14 cellular contexts compared by ENCODE assay signal in the genomic region with DNA sequence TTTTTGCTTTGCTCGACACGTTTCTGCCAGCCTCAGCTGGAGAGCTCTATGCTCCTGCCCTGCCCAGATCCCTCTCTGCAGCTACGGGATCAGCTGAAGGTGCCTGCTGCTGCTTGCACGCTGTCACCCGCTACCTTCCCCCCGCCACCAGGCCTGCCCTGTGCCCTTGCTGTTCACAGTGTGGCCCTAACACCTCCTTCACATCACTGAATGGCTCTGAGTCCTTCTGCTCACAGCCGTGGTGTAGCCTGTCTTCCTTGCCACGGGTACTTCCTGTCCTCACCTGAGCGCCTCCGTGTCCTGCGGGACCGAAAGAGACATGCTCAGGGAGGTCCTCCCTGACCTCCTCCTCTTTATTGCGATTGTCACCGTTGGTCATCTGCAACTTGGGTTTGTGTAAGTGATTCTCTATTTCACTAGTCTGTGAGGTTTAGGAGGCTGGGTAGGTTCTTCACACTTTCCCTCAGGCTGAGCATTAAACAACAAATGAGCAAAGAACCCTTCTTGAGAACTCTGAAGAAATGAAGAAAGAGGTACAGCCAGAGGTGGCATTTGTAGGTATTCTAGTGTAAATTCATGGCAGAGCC.
DNase-seq lines count a peak whose midpoint lies in the region; ATAC-seq and TF ChIP-seq lines count a peak whose summit lies in the region.
"Had no signal": no experiment of that assay in that cellular context is flagged by ENCODE, and none has a peak within 500 bp of the region (broad histone marks: within the 10 kb centered on the region; RNA-seq: fewer than 3 reads in every experiment).

No MANE protein-coding gene starts in this region.

- H3K27ac Mint-ChIP-seq in CD4-positive, alpha-beta T cell, result peak overlapping the region; percentile 88
- peak overlapping the region; percentile 70 for H3K27ac Mint-ChIP-seq in activated CD4-positive, alpha-beta memory T cell treated with anti-CD3 and anti-CD28 coated beads, Interleukin-2, amount 10 ng/mL, durations not matched to agents 7 days and 5 days

- peaks cover 98% of the 10 kb centered on the region for H3K4me1 Mint-ChIP-seq in CD4-positive, alpha-beta T cell (ENCODE audit: low read depth)
- peaks cover 73% of the 10 kb centered on the region for H3K4me1 Mint-ChIP-seq in activated CD4-positive, alpha-beta memory T cell treated with anti-CD3 and anti-CD28 coated beads, Interleukin-2, amount 10 ng/mL, durations not matched to agents 7 days and 5 days

- H3K4me1 ChIP-seq in mucosa of descending colon (ENCODE audit: low read depth), result peaks cover 7% of the 10 kb centered on the region

- no peaks in the 10 kb centered on the region for H3K27me3 ChIP-seq in CD4-positive, alpha-beta T cell (ENCODE audit: control insufficient read depth, insufficient read depth, low read length)
- H3K27me3 ChIP-seq: gastrocnemius medialis, pancreas had no signal

- ATAC-seq in CD4-positive, alpha-beta T cell (ENCODE audit: poor library complexity), result peak; percentile 64
- peak; percentile 18 for ATAC-seq in mucosa of descending colon
- ATAC-seq in HG02678 (IDR thresholded peaks at IDR 0.05; ENCODE audit: unreplicated experiment), result no peak
- ATAC-seq in GM21528 (IDR thresholded peaks at IDR 0.05; ENCODE audit: low FRiP score, unreplicated experiment), result no peak
- no peak for ATAC-seq in omental fat pad (ENCODE audit: low FRiP score)
- ATAC-seq: gastrocnemius medialis, K562, pancreas had no signal

- peak in 1 of 10 experiments; percentile 15 for DNase-seq in CD4-positive, alpha-beta T cell
- DNase-seq in GM12865 (ENCODE audit: low read depth) (peak; percentile 70), mucosa of descending colon (no peak), omental fat pad (ENCODE audit: low spot score) (no peak)
- peak; percentile 30 for DNase-seq in activated CD4-positive, alpha-beta memory T cell treated with anti-CD3 and anti-CD28 coated beads, Interleukin-2, amount 10 ng/mL, durations not matched to agents 7 days and 5 days
- DNase-seq: effector CD8-positive, alpha-beta T cell; gastrocnemius medialis; NCI-H2029; pancreas had no signal

- H3K27me3 Mint-ChIP-seq in CD4-positive, alpha-beta T cell, result no peaks in the 10 kb centered on the region
- no peaks in the 10 kb centered on the region for H3K27me3 Mint-ChIP-seq in activated CD4-positive, alpha-beta memory T cell treated with anti-CD3 and anti-CD28 coated beads, Interleukin-2, amount 10 ng/mL, durations not matched to agents 7 days and 5 days

- H3K4me3 ChIP-seq in GM12865 (ENCODE audit: low read depth, low read length), result no peak overlapping the region
- no peak overlapping the region for H3K4me3 ChIP-seq in mucosa of descending colon
- H3K4me3 ChIP-seq: gastrocnemius medialis, HAP-1, K562, pancreas, SK-N-MC had no signal

- intact Hi-C loops in CD4-positive, alpha-beta T cell (cut with DNase I, micrococcal nuclease), result no loop called here
- intact Hi-C loops in mucosa of descending colon (cut with DNase I, micrococcal nuclease), result no loop called here

- H3K4me3 Mint-ChIP-seq in CD4-positive, alpha-beta T cell, result peak overlapping the region; percentile 59
- H3K4me3 Mint-ChIP-seq in activated CD4-positive, alpha-beta memory T cell treated with anti-CD3 and anti-CD28 coated beads, Interleukin-2, amount 10 ng/mL, durations not matched to agents 7 days and 5 days, result no peak overlapping the region

- peaks cover 81% of the 10 kb centered on the region for H3K36me3 Mint-ChIP-seq in CD4-positive, alpha-beta T cell (ENCODE audit: low read depth)
- peaks cover 44% of the 10 kb centered on the region for H3K36me3 Mint-ChIP-seq in activated CD4-positive, alpha-beta memory T cell treated with anti-CD3 and anti-CD28 coated beads, Interleukin-2, amount 10 ng/mL, durations not matched to agents 7 days and 5 days (ENCODE audit: low read depth)

- POLR2A ChIA-PET in CD4-positive, alpha-beta T cell (lab: Charles Lee), result interaction anchor here (1.3 to 1.4 kb wide), 2 partner anchors 9 to 74 kb away, joined by 3 to 6 read pairs; no protein-coding TSS in a partner anchor
- POLR2A ChIA-PET in activated CD4-positive, alpha-beta memory T cell treated with anti-CD3 and anti-CD28 coated beads, Interleukin-2, amount 10 ng/mL, durations not matched to agents 7 days and 5 days (lab: Charles Lee), result interaction anchor here (1.3 kb wide), 1 partner anchor 118 kb away, joined by 3 read pairs; no protein-coding TSS in a partner anchor

- H3K27ac ChIP-seq in CD4-positive, alpha-beta T cell (ENCODE audit: low read depth, low read length), result no peak overlapping the region
- H3K27ac ChIP-seq: pancreas, SK-N-MC had no signal

- H3K36me3 ChIP-seq in mucosa of descending colon (ENCODE audit: low read depth), result no peaks in the 10 kb centered on the region
- H3K36me3 ChIP-seq: gastrocnemius medialis, HAP-1, pancreas had no signal

- CTCF ChIA-PET in CD4-positive, alpha-beta T cell (lab: Charles Lee), result interaction anchor here (0.9 kb wide), 1 partner anchor 13 kb away, joined by 3 read pairs; no protein-coding TSS in a partner anchor
- CTCF ChIA-PET in activated CD4-positive, alpha-beta memory T cell treated with anti-CD3 and anti-CD28 coated beads, Interleukin-2, amount 10 ng/mL, durations not matched to agents 7 days and 5 days (lab: Charles Lee), result interaction anchor here (1.3 kb wide), 1 partner anchor 82 kb away, joined by 3 read pairs; no protein-coding TSS in a partner anchor

- H3K9me3 ChIP-seq in CD4-positive, alpha-beta T cell (ENCODE audit: control insufficient read depth, low read length), result no peaks in the 10 kb centered on the region
- H3K9me3 ChIP-seq in mucosa of descending colon, result no peaks in the 10 kb centered on the region
- H3K9me3 ChIP-seq: gastrocnemius medialis, HAP-1, pancreas had no signal

- TF ChIP-seq CTCF in CD4-positive, alpha-beta T cell (IDR thresholded peaks at IDR 0.05), result no peak
- TF ChIP-seq CTCF in GM12865 (IDR thresholded peaks at IDR 0.05; ENCODE audit: insufficient read depth, low read depth, low read length, missing control alignments), result no peak
- no peak for TF ChIP-seq CTCF in mucosa of descending colon (IDR thresholded peaks at IDR 0.05)
- no peak for TF ChIP-seq CTCF in omental fat pad (IDR thresholded peaks at IDR 0.05)

- no peaks in the 10 kb centered on the region for H3K9me3 Mint-ChIP-seq in CD4-positive, alpha-beta T cell
- H3K9me3 Mint-ChIP-seq in activated CD4-positive, alpha-beta memory T cell treated with anti-CD3 and anti-CD28 coated beads, Interleukin-2, amount 10 ng/mL, durations not matched to agents 7 days and 5 days, result no peaks in the 10 kb centered on the region

Comparison
In these comparisons a context has a peak if more than half of its experiments do, and no peak if none do; other contexts are left out.
1. ATAC-seq: peak in CD4-positive, alpha-beta T cell (single experiment) and mucosa of descending colon (single experiment); none in HG02678 (single experiment), GM21528 (single experiment) and omental fat pad (single experiment).
2. DNase-seq: peak in GM12865 (single experiment) and activated CD4-positive, alpha-beta memory T cell treated with anti-CD3 and anti-CD28 coated beads, Interleukin-2, amount 10 ng/mL, durations not matched to agents 7 days and 5 days (single experiment); none in mucosa of descending colon (0 of 3) and omental fat pad (single experiment).